In genomic region chr2:97752342-97753334, GRCh38 we compare ENCODE assay signal across 1 cellular context.
TF ChIP-seq lines count a peak whose summit lies in the region.

No MANE protein-coding gene starts in this region.

TF ChIP-seq in GM23338, 12 proteins besides CTCF, POLR2A, EP300 and RAD21 (continued from another document):
- TF ChIP-seq REST (IDR thresholded peaks at IDR 0.05; ENCODE audit: unreplicated experiment) (no peak), NANOG (IDR thresholded peaks at IDR 0.05; ENCODE audit: borderline replicate concordance) (no peak), ZNF462 (CRISPR knock-in tag; IDR thresholded peaks at IDR 0.05) (no peak), POLR2AphosphoS5 (IDR thresholded peaks at IDR 0.05; ENCODE audit: low read depth) (no peak), EZH2 (IDR thresholded peaks at IDR 0.05; ENCODE audit: low read depth, unreplicated experiment) (no peak), CREB1 (CRISPR knock-in tag; IDR thresholded peaks at IDR 0.05; ENCODE audit: low read depth) (no peak)
TF ChIP-seq in GM23338: peak in this region for 0.
